Comparison of ENCODE assay signal across 7 cellular contexts in the genomic region with DNA sequence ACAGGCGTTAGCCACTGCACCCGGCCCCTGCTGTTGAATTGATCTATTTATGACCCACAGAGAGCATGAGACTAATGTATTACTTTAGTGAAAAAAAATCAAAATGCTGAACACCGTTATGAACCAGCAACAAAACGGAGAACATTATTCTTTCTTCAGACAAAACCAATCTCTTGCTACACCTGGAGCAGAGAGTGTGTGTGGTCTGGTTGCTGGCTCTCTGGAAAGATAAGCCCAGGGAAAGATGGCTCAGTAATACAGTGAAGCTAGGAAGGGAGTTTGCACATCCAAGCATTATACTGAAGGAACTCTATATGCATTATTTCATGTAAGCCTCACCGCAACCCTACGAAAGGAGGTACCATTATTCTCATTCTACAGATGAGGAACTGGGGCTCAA.
"Had no signal": no experiment of that assay in that cellular context is flagged by ENCODE, and none has a peak within 500 bp of the region (broad histone marks: within the 10 kb centered on the region; RNA-seq: fewer than 3 reads in every experiment).

No MANE protein-coding gene starts in this region.

- H3K4me3 Mint-ChIP-seq: IgD-negative memory B cell had no signal

- DNase-seq: IMR-90, KBM-7, KG1 had no signal

- H3K4me2 ChIP-seq: KMS-11 had no signal

- H3K4me1 Mint-ChIP-seq: IgD-negative memory B cell had no signal

- FAIRE-seq: HTR-8/SVneo had no signal

- H3K36me3 Mint-ChIP-seq: IgD-negative memory B cell had no signal

- H3K9me3 Mint-ChIP-seq: IgD-negative memory B cell had no signal

- H3K9ac ChIP-seq: KMS-11 had no signal

- H3K27ac ChIP-seq: HL-60, KMS-11 had no signal

- H3K27ac Mint-ChIP-seq: IgD-negative memory B cell had no signal
